ENCODE assay signal across 29 cellular contexts in the genomic region with DNA sequence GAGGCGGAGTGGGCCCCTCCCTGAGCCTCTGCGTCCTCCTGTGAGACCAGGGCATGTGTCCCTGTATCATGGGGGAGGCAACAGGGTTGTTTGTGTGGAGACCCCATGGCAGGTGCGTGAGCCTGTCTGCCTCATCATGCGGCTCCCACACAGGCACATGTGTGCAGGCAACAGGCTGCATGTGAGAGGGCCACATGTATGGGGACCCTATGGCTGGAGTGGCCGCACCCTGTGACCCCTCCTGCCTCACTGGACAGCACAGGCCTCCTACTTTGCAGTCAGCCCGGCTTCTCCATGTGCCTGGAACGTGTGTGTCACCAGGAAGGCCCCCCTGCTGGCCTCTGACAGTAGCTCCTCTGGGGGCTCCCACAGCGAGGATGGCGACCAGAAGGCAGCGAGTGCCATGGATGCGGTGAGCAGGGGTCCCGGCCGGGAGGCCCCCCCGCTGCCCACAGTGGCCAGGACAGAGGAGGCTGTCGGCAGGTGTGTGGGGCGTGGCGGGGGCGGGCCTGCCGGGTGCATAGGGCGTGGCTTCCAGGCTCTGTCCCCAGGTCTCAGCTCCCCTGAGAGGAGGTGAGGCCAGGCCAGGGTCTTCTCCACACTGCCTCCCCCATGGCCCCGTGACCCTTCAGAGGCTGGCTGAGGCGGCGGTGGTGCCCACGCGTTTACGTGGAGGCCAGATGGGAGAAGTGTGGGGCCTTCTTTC. TPM values are rescaled to one million over a fixed set of nuclear protein-coding genes. Genes with fewer than 3 reads are reported as not detected.
DNase-seq lines count a peak whose midpoint lies in the region; ATAC-seq and TF ChIP-seq lines count a peak whose summit lies in the region.
"Had no signal": no experiment of that assay in that cellular context is flagged by ENCODE, and none has a peak within 500 bp of the region (broad histone marks: within the 10 kb centered on the region; RNA-seq: fewer than 3 reads in every experiment).

No MANE protein-coding gene starts in this region.

- no peak overlapping the region for H3K4me2 ChIP-seq in neuronal stem cell (ENCODE audit: insufficient read depth, low read length, poor library complexity, severe bottlenecking)

- no peak overlapping the region for H4K8ac ChIP-seq in neuronal stem cell (ENCODE audit: low read depth, low read length)

- H3K4me3 Mint-ChIP-seq in activated T-cell treated with anti-CD3 and anti-CD28 coated beads, Interleukin-2, amount 50 U/mL, for 24 hours = no peak overlapping the region
- no peak overlapping the region for H3K4me3 Mint-ChIP-seq in activated T-cell treated with anti-CD3 and anti-CD28 coated beads, Interleukin-2, amount 50 U/mL, for 72 hours
- no peak overlapping the region for H3K4me3 Mint-ChIP-seq in central memory CD8-positive, alpha-beta T cell
- H3K4me3 Mint-ChIP-seq: activated B cell treated with CpG ODN at 0.5 μM for 24 hours; CD8-positive, alpha-beta memory T cell had no signal

- peaks cover 3% of the 10 kb centered on the region for H3K79me1 ChIP-seq in neuronal stem cell (ENCODE audit: low read depth, low read length)

- H2BK12ac ChIP-seq in neuronal stem cell (ENCODE audit: low read length) = no peak overlapping the region

- H2BK15ac ChIP-seq in neuronal stem cell (ENCODE audit: low read length) = no peak overlapping the region

- H3K27me3 ChIP-seq in neuronal stem cell (ENCODE audit: control insufficient read depth in 3 of 3, insufficient read depth in 3 of 3, low read depth in 1 of 3, low read length in 3 of 3) (no peaks in the 10 kb centered on the region), tibial nerve (no peaks in the 10 kb centered on the region)
- H3K27me3 ChIP-seq: adrenal gland, body of pancreas, Peyer's patch had no signal

- H3K27me3 Mint-ChIP-seq in activated T-cell treated with anti-CD3 and anti-CD28 coated beads, Interleukin-2, amount 50 U/mL, for 24 hours = no peaks in the 10 kb centered on the region
- no peaks in the 10 kb centered on the region for H3K27me3 Mint-ChIP-seq in activated T-cell treated with anti-CD3 and anti-CD28 coated beads, Interleukin-2, amount 50 U/mL, for 72 hours (ENCODE audit: low read depth)
- H3K27me3 Mint-ChIP-seq in central memory CD8-positive, alpha-beta T cell = no peaks in the 10 kb centered on the region
- H3K27me3 Mint-ChIP-seq: activated B cell treated with CpG ODN at 0.5 μM for 24 hours; CD8-positive, alpha-beta memory T cell had no signal

- peaks cover 76% of the 10 kb centered on the region for H3K36me3 Mint-ChIP-seq in activated T-cell treated with anti-CD3 and anti-CD28 coated beads, Interleukin-2, amount 50 U/mL, for 24 hours (ENCODE audit: low read depth)
- no peaks in the 10 kb centered on the region for H3K36me3 Mint-ChIP-seq in activated T-cell treated with anti-CD3 and anti-CD28 coated beads, Interleukin-2, amount 50 U/mL, for 72 hours (ENCODE audit: insufficient read depth in 2 of 2)
- H3K36me3 Mint-ChIP-seq in central memory CD8-positive, alpha-beta T cell (ENCODE audit: insufficient read depth) = peaks cover 43% of the 10 kb centered on the region

- H3K4me1 Mint-ChIP-seq in activated T-cell treated with anti-CD3 and anti-CD28 coated beads, Interleukin-2, amount 50 U/mL, for 24 hours (ENCODE audit: low read depth) = peaks cover 19% of the 10 kb centered on the region
- peaks cover 8% of the 10 kb centered on the region for H3K4me1 Mint-ChIP-seq in activated T-cell treated with anti-CD3 and anti-CD28 coated beads, Interleukin-2, amount 50 U/mL, for 72 hours (ENCODE audit: low read depth)
- peaks cover 10% of the 10 kb centered on the region for H3K4me1 Mint-ChIP-seq in central memory CD8-positive, alpha-beta T cell

- no peak overlapping the region for H3K18ac ChIP-seq in neuronal stem cell (ENCODE audit: low read length)

- H2BK120ac ChIP-seq in neuronal stem cell (ENCODE audit: low read depth, low read length) = no peak overlapping the region

- no peak for TF ChIP-seq CTCF in tibial nerve (IDR thresholded peaks at IDR 0.05)

- H3K27ac ChIP-seq in neuronal stem cell (replicated peaks; ENCODE audit: low read length) (no peak overlapping the region), tibial nerve (peak overlapping the region in 2 of 4 donors; percentile 16 to 24)
- H3K27ac ChIP-seq: body of pancreas, Peyer's patch had no signal

- H3K14ac ChIP-seq in neuronal stem cell (ENCODE audit: low read length) = no peak overlapping the region

- WGBS in neuronal stem cell (ENCODE audit: extremely low coverage in 2 of 2, insufficient read length in 2 of 2, insufficient replicate concordance in 1 of 2), 2 donors = no CpG with 5 or more reads among the region's 26 CpGs
- 80 to 87% methylated on average over 9 to 25 of the region's 26 CpGs for WGBS in tibial nerve, 2 donors

- no peak for TF ChIP-seq EP300 in tibial nerve (IDR thresholded peaks at IDR 0.05)

- H3K4me1 ChIP-seq in neuronal stem cell (ENCODE audit: control insufficient read depth in 2 of 2, insufficient read depth in 1 of 2, low read depth in 1 of 2, low read length in 2 of 2) = peaks cover 0 to 4% of the 10 kb centered on the region in 2 donors
- peaks cover 0 to 24% (median 13%) of the 10 kb centered on the region in 4 donors for H3K4me1 ChIP-seq in tibial nerve
- H3K4me1 ChIP-seq: body of pancreas had no signal

- DNase-seq in activated T-cell treated with anti-CD3 and anti-CD28 coated beads, Interleukin-2, amount 50 U/mL, for 24 hours = no peak
- DNase-seq in activated T-cell treated with anti-CD3 and anti-CD28 coated beads, Interleukin-2, amount 50 U/mL, for 72 hours = no peak
- DNase-seq in COLO668 (lab: John Stamatoyannopoulos, UW; ENCODE audit: unreplicated experiment) (peak; percentile 17), neuronal stem cell (ENCODE audit: low spot score) (no peak), hepatic stellate cell (ENCODE audit: low spot score) (no peak), tibial nerve (ENCODE audit: low spot score in 2 of 2) (no peak)
- no peak for DNase-seq in central memory CD8-positive, alpha-beta T cell (ENCODE audit: low spot score in 2 of 2)
- DNase-seq: activated B cell treated with CpG ODN at 0.5 μM for 24 hours; activated CD4-positive, alpha-beta T cell treated with anti-CD3 and anti-CD28 coated beads, Interleukin-2, amount 50 U/mL, for 48 hours; activated effector memory CD4-positive, alpha-beta T cell treated with anti-CD3 and anti-CD28 coated beads, Interleukin-2, amount 50 U/mL, for 16 hours; activated T-cell treated with anti-CD3 and anti-CD28 coated beads for 4 hours; DMS153; mammary epithelial cell; NCI-H1105 treated with DMSO at 0.1 percent for 48 hours; NCI-H2081; NCI-H345; Peyer's patch; stimulated activated CD4-positive, alpha-beta T cell treated with anti-CD3 and anti-CD28 coated beads, Interleukin-12 subunit alpha, Interleukin-12 subunit beta, amount 100 ng/mL, for 4 hours; stimulated activated CD4-positive, alpha-beta T cell treated with anti-CD3 and anti-CD28 coated beads, Interleukin-4, amount 100 ng/mL, for 1 hour had no signal

- H2AK5ac ChIP-seq in neuronal stem cell (ENCODE audit: low read depth, low read length) = no peak overlapping the region

- H3K4ac ChIP-seq in neuronal stem cell (ENCODE audit: low read length) = no peak overlapping the region

- no peak overlapping the region for H3K23ac ChIP-seq in neuronal stem cell (ENCODE audit: low read depth, low read length, poor library complexity)

- H3K9me3 ChIP-seq in neuronal stem cell (replicated peaks in 1 of 2; ENCODE audit: control insufficient read depth in 2 of 2, insufficient read depth in 1 of 2, low read depth in 1 of 2, low read length in 2 of 2) (no peaks in the 10 kb centered on the region), tibial nerve (no peaks in the 10 kb centered on the region)
- H3K9me3 ChIP-seq: adrenal gland, body of pancreas, Peyer's patch had no signal

- TF ChIP-seq POLR2A in tibial nerve (IDR thresholded peaks at IDR 0.05) = no peak

- no peak for ATAC-seq in activated T-cell treated with anti-CD3 and anti-CD28 coated beads, Interleukin-2, amount 50 U/mL, for 72 hours (replicated peaks in 1 of 2)
- no peak for ATAC-seq in central memory CD8-positive, alpha-beta T cell (replicated peaks; ENCODE audit: extremely low read depth, poor library complexity, severe bottlenecking)
- ATAC-seq in SK-N-SH treated with all-trans-retinoic acid at 6 μM for 48 hours = no peak
- ATAC-seq: body of pancreas, sciatic nerve had no signal

- peak overlapping the region; percentile 53 for H2BK5ac ChIP-seq in neuronal stem cell (ENCODE audit: low read length)

- H3K9ac ChIP-seq in neuronal stem cell (ENCODE audit: low read depth, low read length, poor library complexity) = no peak overlapping the region

- H2AFZ ChIP-seq in neuronal stem cell (ENCODE audit: low read length) = no peak overlapping the region

- no peaks in the 10 kb centered on the region for H3K9me3 Mint-ChIP-seq in activated T-cell treated with anti-CD3 and anti-CD28 coated beads, Interleukin-2, amount 50 U/mL, for 24 hours
- H3K9me3 Mint-ChIP-seq in activated T-cell treated with anti-CD3 and anti-CD28 coated beads, Interleukin-2, amount 50 U/mL, for 72 hours = no peaks in the 10 kb centered on the region
- H3K9me3 Mint-ChIP-seq in central memory CD8-positive, alpha-beta T cell = no peaks in the 10 kb centered on the region
- H3K9me3 Mint-ChIP-seq: activated B cell treated with CpG ODN at 0.5 μM for 24 hours; CD8-positive, alpha-beta memory T cell had no signal

- H3K36me3 ChIP-seq in neuronal stem cell (replicated peaks in 1 of 2; ENCODE audit: control insufficient read depth in 2 of 2, insufficient read depth in 2 of 2, low read length in 2 of 2) (peaks cover 40 to 90% of the 10 kb centered on the region in 2 donors), tibial nerve (peaks cover 2 to 92% (median 14%) of the 10 kb centered on the region in 3 donors)

- H4K91ac ChIP-seq in neuronal stem cell (ENCODE audit: low read depth, low read length, poor library complexity) = peak overlapping the region; percentile 53

- peak overlapping the region; percentile 40 for H3K27ac Mint-ChIP-seq in activated T-cell treated with anti-CD3 and anti-CD28 coated beads, Interleukin-2, amount 50 U/mL, for 24 hours
- H3K27ac Mint-ChIP-seq in activated T-cell treated with anti-CD3 and anti-CD28 coated beads, Interleukin-2, amount 50 U/mL, for 72 hours = no peak overlapping the region
- peak overlapping the region; percentile 67 for H3K27ac Mint-ChIP-seq in central memory CD8-positive, alpha-beta T cell (ENCODE audit: low read depth)
- H3K27ac Mint-ChIP-seq: activated B cell treated with CpG ODN at 0.5 μM for 24 hours had no signal

- H3K4me3 ChIP-seq in neuronal stem cell (ENCODE audit: low read length in 2 of 2) = no peak overlapping the region
- H3K4me3 ChIP-seq in tibial nerve = no peak overlapping the region
- H3K4me3 ChIP-seq: adrenal gland, body of pancreas, Peyer's patch had no signal

RNA-seq across cellular contexts. Expression of gene SBF1, which starts 34.1 kb away (rescaled TPM):
- total RNA-seq in activated T-cell treated with anti-CD3 and anti-CD28 coated beads, Interleukin-2, amount 50 U/mL, for 72 hours = 100 to 1,000 TPM; 108 to 114 TPM
- polyA plus RNA-seq in neuronal stem cell (2013, experiment 1 of 2) = 39.3 TPM
- polyA plus RNA-seq in neuronal stem cell (2013, experiment 2 of 2) = 38.7 TPM
- total RNA-seq in tibial nerve = 10 to 100 TPM; 48.5 to 77.7 (median 68.3) TPM

RNA-seq across cellular contexts. Expression of gene ADM2, which starts 40.6 kb away (rescaled TPM):
- 10 to 100 TPM; 25.5 to 28.8 TPM for total RNA-seq in activated T-cell treated with anti-CD3 and anti-CD28 coated beads, Interleukin-2, amount 50 U/mL, for 72 hours
- polyA plus RNA-seq in neuronal stem cell (2013, experiment 1 of 2) = 2.4 TPM
- polyA plus RNA-seq in neuronal stem cell (2013, experiment 2 of 2) = 2.2 TPM
- not detected for total RNA-seq in tibial nerve
- total RNA-seq: A172 had no signal
- polyA plus RNA-seq: neural cell had no signal

RNA-seq across cellular contexts. Expression of gene MIOX, which starts 46.0 kb away (rescaled TPM):
- total RNA-seq in activated T-cell treated with anti-CD3 and anti-CD28 coated beads, Interleukin-2, amount 50 U/mL, for 72 hours = 1 to 10 TPM; 3.4 to 5.2 TPM
- 0.33 TPM for polyA plus RNA-seq in neuronal stem cell (2013, experiment 1 of 2)
- 0.26 TPM for polyA plus RNA-seq in neuronal stem cell (2013, experiment 2 of 2)
- not detected for total RNA-seq in tibial nerve
- total RNA-seq: A172, adrenal gland, body of pancreas, cerebellum, mammary epithelial cell, Peyer's patch, sciatic nerve, SK-MEL-5, temporal lobe had no signal
- polyA plus RNA-seq: adrenal gland; CD8-positive, alpha-beta memory T cell; mammary epithelial cell; neural cell had no signal

Comparison
In these comparisons a context has a peak if more than half of its experiments do, and no peak if none do; other contexts are left out.
1. RNA of gene ADM2, which starts 40.6 kb away (total RNA-seq): 25.5 to 28.8 TPM in activated T-cell treated with anti-CD3 and anti-CD28 coated beads, Interleukin-2, amount 50 U/mL, for 72 hours; not detected in tibial nerve; every median in the first group is over 10 times any median in the second.
2. RNA of gene MIOX, which starts 46.0 kb away (total RNA-seq): 3.4 to 5.2 TPM in activated T-cell treated with anti-CD3 and anti-CD28 coated beads, Interleukin-2, amount 50 U/mL, for 72 hours; not detected in tibial nerve; every median in the first group is over 4 times any median in the second.